In genomic region chr2:101038455-101039255, GRCh38 we compare ENCODE assay signal across 9 cellular contexts. TPM values are rescaled to one million over a fixed set of nuclear protein-coding genes. Genes with fewer than 3 reads are reported as not detected.
DNase-seq lines count a peak whose midpoint lies in the region; TF ChIP-seq lines count a peak whose summit lies in the region.
"Had no signal": no experiment of that assay in that cellular context is flagged by ENCODE, and none has a peak within 500 bp of the region (broad histone marks: within the 10 kb centered on the region; RNA-seq: fewer than 3 reads in every experiment).

No MANE protein-coding gene starts in this region.

- intact Hi-C loops in thyroid gland (cut with DNase I), result no loop called here

- H3K27ac Mint-ChIP-seq in HFFc6, result no peak overlapping the region
- H3K27ac Mint-ChIP-seq: IgD-negative memory B cell had no signal

- H3K27ac ChIP-seq in VCaP, result 0 out of 2 replicates have a peak overlapping the region, but pooled peaks have one; percentile 8
- no peak overlapping the region for H3K27ac ChIP-seq in thyroid gland

- no peak overlapping the region for H3K4me3 ChIP-seq in thyroid gland (replicated peaks in 1 of 3)

- peak; percentile 27 for DNase-seq in COLO829 (ENCODE audit: low spot score)
- DNase-seq in HFFc6, result no peak
- DNase-seq in kidney tubule cell (ENCODE audit: low spot score), result peak; percentile 18
- no peak for DNase-seq in NCI-H2107 treated with DMSO at 0.1 percent for 48 hours (lab: John Stamatoyannopoulos, UW; ENCODE audit: unreplicated experiment)
- no peak for DNase-seq in thyroid gland
- no peak for DNase-seq in SW 1271 (lab: John Stamatoyannopoulos, UW)
- DNase-seq in activated CD4-positive, alpha-beta T cell treated with anti-CD3 and anti-CD28 coated beads, Interleukin-2, amount 50 U/mL, for 4 hours, result no peak

- H3K36me3 Mint-ChIP-seq in HFFc6 (ENCODE audit: low read depth), result no peaks in the 10 kb centered on the region
- H3K36me3 Mint-ChIP-seq: IgD-negative memory B cell had no signal

- 93 to 97% methylated on average over 21 of the region's 21 CpGs for WGBS in thyroid gland, 2 donors

- peak; percentile 77 for TF ChIP-seq CTCF in HFFc6 (IDR thresholded peaks at IDR 0.05)
- TF ChIP-seq CTCF in VCaP (conservative IDR thresholded peaks at IDR 0.05), result peak; percentile 70
- no peak for TF ChIP-seq CTCF in thyroid gland (IDR thresholded peaks at IDR 0.05)

- H3K4me1 Mint-ChIP-seq in HFFc6 (ENCODE audit: low read depth), result no peaks in the 10 kb centered on the region

- H3K4me1 ChIP-seq in thyroid gland, result no peaks in the 10 kb centered on the region

- peaks cover 0 to 10% of the 10 kb centered on the region in 2 donors for H3K36me3 ChIP-seq in thyroid gland

- H3K27me3 Mint-ChIP-seq in HFFc6 (ENCODE audit: insufficient read depth), result peaks cover 2% of the 10 kb centered on the region; the same call in 1 of the 2 replicates

- no peaks in the 10 kb centered on the region for H3K9me3 ChIP-seq in thyroid gland

- H3K9me3 Mint-ChIP-seq in HFFc6, result no peaks in the 10 kb centered on the region
- H3K9me3 Mint-ChIP-seq: IgD-negative memory B cell had no signal

- no peaks in the 10 kb centered on the region for H3K27me3 ChIP-seq in thyroid gland

- TF ChIP-seq POLR2A in thyroid gland (IDR thresholded peaks at IDR 0.05), result no peak

- H3K4me3 Mint-ChIP-seq in HFFc6, result no peak overlapping the region
- H3K4me3 Mint-ChIP-seq: IgD-negative memory B cell had no signal

RNA-seq across cellular contexts. Expression of gene RPL31, which starts 36.6 kb away (rescaled TPM):
- 1,000 to 10,000 TPM in 5 of 6 experiments, 100 to 1,000 TPM in 1; 947 to 1,348 (median 1,137) TPM for total RNA-seq in HFFc6 (2021; fragmentation: NEBNext Ultra II Directional; extraction: Animal tissue kit (Norgen Biotek cat#: 25700))
- 1,000 to 10,000 TPM in 1 of 4 donors, 100 to 1,000 TPM in 3; 216 to 1,406 (median 718) TPM for total RNA-seq in thyroid gland

Comparison
In these comparisons a context has a peak if more than half of its experiments do, and no peak if none do; other contexts are left out.
1. DNase-seq: peak in COLO829 (single experiment) and kidney tubule cell (single experiment); none in HFFc6 (single experiment), NCI-H2107 treated with DMSO at 0.1 percent for 48 hours (single experiment), thyroid gland (0 of 2), SW 1271 (0 of 2) and activated CD4-positive, alpha-beta T cell treated with anti-CD3 and anti-CD28 coated beads, Interleukin-2, amount 50 U/mL, for 4 hours (0 of 2).
2. CTCF ChIP-seq: peak in HFFc6 (single experiment) and VCaP (single experiment); none in thyroid gland (0 of 6).